In genomic region chr14:60845523-60845922, GRCh38 we compare ENCODE assay signal across 12 cellular contexts.
DNase-seq lines count a peak whose midpoint lies in the region; ATAC-seq and TF ChIP-seq lines count a peak whose summit lies in the region.
"Had no signal": no experiment of that assay in that cellular context is flagged by ENCODE, and none has a peak within 500 bp of the region (broad histone marks: within the 10 kb centered on the region; RNA-seq: fewer than 3 reads in every experiment).

No MANE protein-coding gene starts in this region.

- TF ChIP-seq CTCF in GM10248 (IDR thresholded peaks at IDR 0.05; ENCODE audit: control extremely low read depth, extremely low read depth, low read depth, missing control alignments) (no peak), GM23338 (conservative IDR thresholded peaks at IDR 0.05; ENCODE audit: low read depth in 2 of 2) (no peak), A673 (conservative IDR thresholded peaks at IDR 0.05; ENCODE audit: low read depth, low read length) (no peak)

- no peak overlapping the region for H3K4me3 Mint-ChIP-seq in GM23338

- H3K79me2 ChIP-seq in GM23338 (replicated peaks; ENCODE audit: insufficient read depth): no peaks in the 10 kb centered on the region

- H3K27ac Mint-ChIP-seq in GM23338: no peak overlapping the region

- H3K4me3 ChIP-seq in GM23338 (no peak overlapping the region), A673 (ENCODE audit: low read depth, low read length, poor library complexity, severe bottlenecking) (no peak overlapping the region)
- H3K4me3 ChIP-seq: right lobe of liver had no signal

- no peak overlapping the region for H3K4me2 ChIP-seq in GM23338

- POLR2A ChIA-PET in GM10248 (lab: Yijun Ruan, JAX) (no interaction called here), A673 (lab: Charles Lee; ENCODE audit: low non-redundant PET) (no interaction called here)

- DNase-seq in GM10248 (ENCODE audit: extremely low spot score): peak; percentile 48
- peak; percentile 88 for DNase-seq in NOMO-1 treated with DMSO at 0.1 percent for 48 hours (lab: John Stamatoyannopoulos, UW; ENCODE audit: unreplicated experiment)
- no peak for DNase-seq in SW 1271 (lab: John Stamatoyannopoulos, UW)
- no peak for DNase-seq in GM23338 (ENCODE audit: low spot score)
- DNase-seq in NCI-H1930 (lab: John Stamatoyannopoulos, UW): no peak
- DNase-seq in A673 (ENCODE audit: low spot score): no peak
- DNase-seq: activated naive CD4-positive, alpha-beta T cell; NCI-H1048; right lobe of liver; stimulated activated naive CD8-positive, alpha-beta T cell treated with anti-CD3 and anti-CD28 coated beads, Interleukin-15, Interleukin-2, amounts not matched to agents 100 U/mL and 50 U/mL, for 24 hours had no signal

- no TSS peak for BruUV-seq in A673 (replicated peaks; lab: Mats Ljungman, UMichigan)

- H3K9me3 ChIP-seq in A673 (ENCODE audit: low read depth, low read length, poor library complexity, severe bottlenecking): peaks cover 22% of the 10 kb centered on the region

- H3K9me2 ChIP-seq in GM23338 (ENCODE audit: insufficient read depth): no peaks in the 10 kb centered on the region

- H3K9me3 Mint-ChIP-seq in GM23338: peaks cover 12% of the 10 kb centered on the region; the same call in 2 of the 3 replicates

- no peaks in the 10 kb centered on the region for H4K20me1 ChIP-seq in GM23338 (replicated peaks; ENCODE audit: insufficient read depth)

- H3F3A ChIP-seq in GM23338 (replicated peaks; ENCODE audit: low read depth): no peaks in the 10 kb centered on the region

- H3K4me1 Mint-ChIP-seq in GM23338: no peaks in the 10 kb centered on the region

- CTCF ChIA-PET in GM10248 (lab: Yijun Ruan, JAX): no interaction called here
- CTCF ChIA-PET in A673 (lab: Charles Lee): no interaction called here

- ATAC-seq in GM19463 (IDR thresholded peaks at IDR 0.05; ENCODE audit: unreplicated experiment) (peak; percentile 85), HG03060 (IDR thresholded peaks at IDR 0.05; ENCODE audit: low read depth, unreplicated experiment) (peak; percentile 94), GM23338 (no peak)
- ATAC-seq: right lobe of liver; stimulated activated naive CD8-positive, alpha-beta T cell treated with anti-CD3 and anti-CD28 coated beads, Interleukin-15, Interleukin-2, amounts not matched to agents 100 U/mL and 50 U/mL, for 24 hours had no signal

- H3K27me3 ChIP-seq in GM23338 (ENCODE audit: insufficient read depth) (no peaks in the 10 kb centered on the region), A673 (replicated peaks; ENCODE audit: insufficient read depth, low read depth, low read length, poor library complexity) (no peaks in the 10 kb centered on the region)
- H3K27me3 ChIP-seq: right lobe of liver had no signal

- no peak overlapping the region for H3K27ac ChIP-seq in GM23338 (ENCODE audit: low read depth)
- no peak overlapping the region for H3K27ac ChIP-seq in A673 (ENCODE audit: low read depth, low read length, poor library complexity, severe bottlenecking)
- H3K27ac ChIP-seq: right lobe of liver had no signal

- peaks cover 9% of the 10 kb centered on the region; the same call in 1 of the 2 replicates for H3K36me3 ChIP-seq in GM23338 (ENCODE audit: insufficient read depth)
- peaks cover 3% of the 10 kb centered on the region for H3K36me3 ChIP-seq in A673 (ENCODE audit: insufficient read depth, low read length, poor library complexity, severe bottlenecking)
- H3K36me3 ChIP-seq: right lobe of liver had no signal

- intact Hi-C loops in A673 (cut with micrococcal nuclease; ENCODE audit: unreplicated experiment): no loop called here

- peaks cover 36% of the 10 kb centered on the region for H3K36me3 Mint-ChIP-seq in GM23338 (ENCODE audit: low read depth)

- H3K4me1 ChIP-seq in GM23338 (ENCODE audit: insufficient read depth): no peaks in the 10 kb centered on the region
- H3K4me1 ChIP-seq in A673 (ENCODE audit: insufficient read depth, low read length, poor library complexity, severe bottlenecking): peaks cover 4% of the 10 kb centered on the region
- H3K4me1 ChIP-seq: right lobe of liver had no signal

- H3K27me3 Mint-ChIP-seq in GM23338 (ENCODE audit: insufficient read depth, low read depth, poor library complexity): peaks cover 2% of the 10 kb centered on the region

- H2AFZ ChIP-seq in GM23338: no peak overlapping the region

TF ChIP-seq in GM23338, 12 proteins besides CTCF, POLR2A, EP300 and RAD21 (continues in another document):
- TF ChIP-seq ZNF331 (CRISPR knock-in tag; IDR thresholded peaks at IDR 0.05; ENCODE audit: low read depth) (no peak), ETS1 (IDR thresholded peaks at IDR 0.05) (no peak), ZNF462 (CRISPR knock-in tag; IDR thresholded peaks at IDR 0.05) (no peak), POLR2AphosphoS5 (IDR thresholded peaks at IDR 0.05; ENCODE audit: low read depth) (no peak), NANOG (IDR thresholded peaks at IDR 0.05; ENCODE audit: borderline replicate concordance) (no peak), CREB1 (CRISPR knock-in tag; IDR thresholded peaks at IDR 0.05; ENCODE audit: low read depth) (no peak), EZH2 (IDR thresholded peaks at IDR 0.05; ENCODE audit: low read depth, unreplicated experiment) (no peak), ZNF114 (CRISPR knock-in tag; IDR thresholded peaks at IDR 0.05) (no peak), EZH2phosphoT487 (IDR thresholded peaks at IDR 0.05; ENCODE audit: unreplicated experiment) (no peak)

Comparison
In these comparisons a context has a peak if more than half of its experiments do, and no peak if none do; other contexts are left out.
1. DNase-seq: peak in GM10248 (single experiment) and NOMO-1 treated with DMSO at 0.1 percent for 48 hours (single experiment); none in SW 1271 (0 of 2), GM23338 (single experiment), NCI-H1930 (0 of 2) and A673 (single experiment).